Comparison of ENCODE assay signal across 21 cellular contexts in the genomic region with DNA sequence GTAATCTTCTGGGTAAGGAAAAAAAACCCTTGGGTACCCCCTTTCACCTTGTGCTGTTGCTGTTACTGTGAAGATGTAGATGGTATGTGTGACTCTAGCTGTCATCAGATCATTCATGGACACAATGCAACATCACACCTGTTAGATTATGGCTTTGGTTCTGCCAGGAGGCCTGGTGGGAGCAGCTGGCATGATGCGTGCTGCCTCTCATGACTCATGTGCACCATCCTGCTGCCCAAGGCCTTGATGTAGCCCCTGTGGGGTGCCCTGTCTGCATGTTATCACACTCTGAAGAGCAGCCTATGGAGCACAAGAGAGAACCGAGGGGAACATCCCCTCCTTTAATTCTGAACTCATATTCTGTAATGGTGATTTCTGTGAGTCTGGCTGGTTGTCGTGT. TPM values are rescaled to one million over a fixed set of nuclear protein-coding genes. Genes with fewer than 3 reads are reported as not detected.
A peak's percentile ranks its signal among the peaks of the same experiment; 100 is the strongest.
DNase-seq lines count a peak whose midpoint lies in the region; ATAC-seq and TF ChIP-seq lines count a peak whose summit lies in the region.
"Had no signal": no experiment of that assay in that cellular context is flagged by ENCODE, and none has a peak within 500 bp of the region (broad histone marks: within the 10 kb centered on the region; RNA-seq: fewer than 3 reads in every experiment).

No MANE protein-coding gene starts in this region.

- TF ChIP-seq CTCF in right atrium auricular region (IDR thresholded peaks at IDR 0.05) (no peak), smooth muscle cell (IDR thresholded peaks at IDR 0.05; ENCODE audit: borderline replicate concordance, insufficient read depth, poor library complexity, severe bottlenecking) (no peak)

- H3K27me3 ChIP-seq in right atrium auricular region = no peaks in the 10 kb centered on the region
- H3K27me3 ChIP-seq in smooth muscle cell (ENCODE audit: low read depth) = no peaks in the 10 kb centered on the region
- H3K27me3 ChIP-seq: Peyer's patch had no signal

- H3K27ac Mint-ChIP-seq in stimulated activated naive CD8-positive, alpha-beta T cell treated with anti-CD3 and anti-CD28 coated beads, Interleukin-15, amount 100 ng/mL, for 72 hours = no peak overlapping the region

- H3K4me1 Mint-ChIP-seq in stimulated activated naive CD8-positive, alpha-beta T cell treated with anti-CD3 and anti-CD28 coated beads, Interleukin-15, amount 100 ng/mL, for 72 hours = no peaks in the 10 kb centered on the region

- no peaks in the 10 kb centered on the region for H3K79me2 ChIP-seq in smooth muscle cell (ENCODE audit: low read depth)

- no peak overlapping the region for H2AFZ ChIP-seq in smooth muscle cell (ENCODE audit: low read depth)

- H3F3A ChIP-seq in smooth muscle cell (ENCODE audit: low read depth) = no peaks in the 10 kb centered on the region

- peaks cover 7 to 18% of the 10 kb centered on the region in 2 donors for H3K9me3 Mint-ChIP-seq in stimulated activated naive CD8-positive, alpha-beta T cell treated with anti-CD3 and anti-CD28 coated beads, Interleukin-15, amount 100 ng/mL, for 72 hours

- no peak overlapping the region for H3K9ac ChIP-seq in smooth muscle cell (ENCODE audit: low read depth)

- H3K27ac ChIP-seq in right atrium auricular region = no peak overlapping the region
- H3K27ac ChIP-seq in smooth muscle cell (ENCODE audit: low read depth) = no peak overlapping the region
- H3K27ac ChIP-seq: 22Rv1, Peyer's patch had no signal

- peaks cover 30% of the 10 kb centered on the region for H3K36me3 ChIP-seq in right atrium auricular region
- H3K36me3 ChIP-seq in smooth muscle cell (ENCODE audit: low read depth) = peaks cover 8% of the 10 kb centered on the region

- ATAC-seq in stimulated activated naive CD8-positive, alpha-beta T cell treated with anti-CD3 and anti-CD28 coated beads, Interleukin-15, amount 100 ng/mL, for 72 hours = peak; percentile 48
- ATAC-seq in stimulated activated naive CD8-positive, alpha-beta T cell treated with anti-CD3 and anti-CD28 coated beads, Interleukin-15, Interleukin-2, amounts not matched to agents 100 U/mL and 50 U/mL, for 24 hours = no peak
- ATAC-seq in HG02571 (IDR thresholded peaks at IDR 0.05; ENCODE audit: unreplicated experiment) (no peak), GM19324 (IDR thresholded peaks at IDR 0.05; ENCODE audit: low FRiP score, unreplicated experiment) (no peak)
- ATAC-seq: HCT116 had no signal

- no peaks in the 10 kb centered on the region for H3K27me3 Mint-ChIP-seq in stimulated activated naive CD8-positive, alpha-beta T cell treated with anti-CD3 and anti-CD28 coated beads, Interleukin-15, amount 100 ng/mL, for 72 hours

- H3K4me1 ChIP-seq in right atrium auricular region = peaks cover 0 to 9% of the 10 kb centered on the region in 2 donors
- H3K4me1 ChIP-seq in smooth muscle cell (ENCODE audit: low read depth) = no peaks in the 10 kb centered on the region
- H3K4me1 ChIP-seq: Peyer's patch had no signal

- H3K4me3 Mint-ChIP-seq in stimulated activated naive CD8-positive, alpha-beta T cell treated with anti-CD3 and anti-CD28 coated beads, Interleukin-15, amount 100 ng/mL, for 72 hours = no peak overlapping the region

- no peak overlapping the region for H3K4me2 ChIP-seq in smooth muscle cell

- H4K20me1 ChIP-seq in smooth muscle cell (ENCODE audit: low read depth) = peaks cover 55% of the 10 kb centered on the region

- no peaks in the 10 kb centered on the region for H3K9me3 ChIP-seq in right atrium auricular region
- H3K9me3 ChIP-seq in smooth muscle cell (replicated peaks; ENCODE audit: low read depth) = no peaks in the 10 kb centered on the region
- H3K9me3 ChIP-seq: Peyer's patch had no signal

- H3K4me3 ChIP-seq in right atrium auricular region (no peak overlapping the region), smooth muscle cell (no peak overlapping the region)
- H3K4me3 ChIP-seq: Peyer's patch had no signal

- DNase-seq in DMS 273 (lab: John Stamatoyannopoulos, UW; ENCODE audit: unreplicated experiment) (peak; percentile 4), DMS 273 treated with DMSO at 0.1 percent for 48 hours (lab: John Stamatoyannopoulos, UW) (no peak), right atrium auricular region (ENCODE audit: low spot score) (peak; percentile 50), smooth muscle cell (lab: John Stamatoyannopoulos, UW; ENCODE audit: unreplicated experiment) (no peak)
- no peak for DNase-seq in stimulated activated naive CD8-positive, alpha-beta T cell treated with anti-CD3 and anti-CD28 coated beads, Interleukin-15, amount 100 ng/mL, for 72 hours
- DNase-seq in stimulated activated naive CD8-positive, alpha-beta T cell treated with anti-CD3 and anti-CD28 coated beads, Interleukin-15, Interleukin-2, amounts not matched to agents 100 U/mL and 50 U/mL, for 24 hours = no peak
- DNase-seq: DMS153, EL, KG1, NCI-H1092 treated with DMSO at 0.1 percent for 48 hours, NCI-H1694, NCI-H2107, NCI-H226, NCI-H748 treated with DMSO at 0.1 percent for 48 hours, Peyer's patch, SIG-M5 had no signal

- 90% methylated on average over 3 of the region's 3 CpGs for WGBS in smooth muscle cell (ENCODE audit: low lambda C conversion rate)

RNA-seq across cellular contexts. Expression of a gene that starts 57.7 kb away (rescaled TPM):
- total RNA-seq in right atrium auricular region = not detected
- 1.0 TPM in 1 of 2 replicates, not detected in the other for total RNA-seq in smooth muscle cell
- 4.4 and 6.1 TPM in 2 replicates for polyA plus RNA-seq in smooth muscle cell
- total RNA-seq: MCF 10A, Peyer's patch had no signal

Comparison
In these comparisons a context has a peak if more than half of its experiments do, and no peak if none do; other contexts are left out.
1. DNase-seq: peak in DMS 273 (single experiment) and right atrium auricular region (single experiment); none in DMS 273 treated with DMSO at 0.1 percent for 48 hours (single experiment), stimulated activated naive CD8-positive, alpha-beta T cell treated with anti-CD3 and anti-CD28 coated beads, Interleukin-15, amount 100 ng/mL, for 72 hours (0 of 2), stimulated activated naive CD8-positive, alpha-beta T cell treated with anti-CD3 and anti-CD28 coated beads, Interleukin-15, Interleukin-2, amounts not matched to agents 100 U/mL and 50 U/mL, for 24 hours (single experiment) and smooth muscle cell (single experiment).